18 cellular contexts compared by ENCODE assay signal in genomic region chr9:91914404-91914803, GRCh38. TPM values are rescaled to one million over a fixed set of nuclear protein-coding genes. Genes with fewer than 3 reads are reported as not detected.
DNase-seq lines count a peak whose midpoint lies in the region; ATAC-seq, FAIRE-seq and TF ChIP-seq lines count a peak whose summit lies in the region.
"Had no signal": no experiment of that assay in that cellular context is flagged by ENCODE, and none has a peak within 500 bp of the region (broad histone marks: within the 10 kb centered on the region; RNA-seq: fewer than 3 reads in every experiment).

No MANE protein-coding gene starts in this region.

- H3K18ac ChIP-seq in H9 (ENCODE audit: insufficient read length, low read depth, low read length), result no peak overlapping the region

- H2BK15ac ChIP-seq in H9 (ENCODE audit: low read depth, low read length), result no peak overlapping the region

- TF ChIP-seq POLR2A in K562 (conservative IDR thresholded peaks at IDR 0.05), result no peak

- POLR2A ChIA-PET in K562 (lab: Yijun Ruan, JAX), result no interaction called here

- H3K4me2 ChIP-seq in BLaER1, result peak overlapping the region; percentile 35
- no peak overlapping the region for H3K4me2 ChIP-seq in H9 (ENCODE audit: insufficient read depth, insufficient read length, low read length)
- no peak overlapping the region for H3K4me2 ChIP-seq in K562 (ENCODE audit: insufficient read depth, low read length)
- H3K4me2 ChIP-seq: A549, SK-N-SH had no signal

- no peak overlapping the region for H4K5ac ChIP-seq in H9 (ENCODE audit: insufficient read length, low read depth, low read length)

- H4K8ac ChIP-seq in H9 (replicated peaks; ENCODE audit: insufficient read length, low read depth, low read length), result no peak overlapping the region

- H3K9me3 Mint-ChIP-seq in H9, result no peaks in the 10 kb centered on the region
- H3K9me3 Mint-ChIP-seq: CD8-positive, alpha-beta T cell had no signal

- H2BK120ac ChIP-seq in H9 (ENCODE audit: low read depth, low read length, poor library complexity, severe bottlenecking), result no peak overlapping the region

- no peaks in the 10 kb centered on the region for H4K20me1 ChIP-seq in BLaER1
- H4K20me1 ChIP-seq in H9 (ENCODE audit: control insufficient read depth, insufficient read depth, insufficient read length), result no peaks in the 10 kb centered on the region
- no peaks in the 10 kb centered on the region for H4K20me1 ChIP-seq in K562 (replicated peaks; ENCODE audit: control insufficient read depth, insufficient read depth, low read length)

- BruUV-seq in K562 (replicated peaks; lab: Mats Ljungman, UMichigan), result no TSS peak

- CTCF ChIA-PET in K562 (lab: Yijun Ruan, JAX; ENCODE audit: low intra/inter-chr PET ratio), result no interaction called here

- H2AFZ ChIP-seq in H9 (ENCODE audit: low read length) (no peak overlapping the region), K562 (ENCODE audit: low read depth, low read length) (no peak overlapping the region)

- H2BK12ac ChIP-seq in H9 (ENCODE audit: insufficient read length, low read depth, low read length), result no peak overlapping the region

- H3K36me3 ChIP-seq in BLaER1, result no peaks in the 10 kb centered on the region
- H3K36me3 ChIP-seq in K562 (ENCODE audit: control insufficient read depth, insufficient read depth, low read length), result peaks cover 24% of the 10 kb centered on the region; the same call in 2 of the 3 replicates

- H4K91ac ChIP-seq in H9 (ENCODE audit: insufficient read length, low read depth, low read length), result no peak overlapping the region

- ATAC-seq in K562 (peak; percentile 72), HG03097 (IDR thresholded peaks at IDR 0.05; ENCODE audit: low FRiP score, unreplicated experiment) (no peak)
- ATAC-seq: A549; CD8-positive, alpha-beta T cell had no signal

- in situ Hi-C loops in K562 (cut with MboI), result loop anchor here (5.0 kb wide), 1 partner anchor 33 kb away; no protein-coding TSS in a partner anchor

- no peak overlapping the region for H2AK5ac ChIP-seq in H9 (ENCODE audit: insufficient read length, low read length)

- no peaks in the 10 kb centered on the region; a peak in 1 of 7 replicates for H3K36me3 Mint-ChIP-seq in H9 (ENCODE audit: insufficient read depth in 1 of 3, low read depth in 3 of 3)
- H3K36me3 Mint-ChIP-seq: CD8-positive, alpha-beta T cell had no signal

- no peak overlapping the region for H3K4me3 ChIP-seq in BLaER1
- H3K4me3 ChIP-seq in K562, result no peak overlapping the region
- H3K4me3 ChIP-seq in foreskin fibroblast (ENCODE audit: low read depth in 1 of 2, low read length in 2 of 2), result no peak overlapping the region
- H3K4me3 ChIP-seq: A549 had no signal

- no peak overlapping the region for H3K4ac ChIP-seq in H9 (ENCODE audit: low read depth, low read length)

- H2BK5ac ChIP-seq in H9 (ENCODE audit: insufficient read length, low read length), result no peak overlapping the region

- H3K27ac Mint-ChIP-seq in H9, result no peak overlapping the region
- H3K27ac Mint-ChIP-seq: CD8-positive, alpha-beta T cell had no signal

- no peak overlapping the region for H3K23ac ChIP-seq in H9 (ENCODE audit: insufficient read length, low read depth, low read length)

- TF ChIP-seq CTCF in H9 (conservative IDR thresholded peaks at IDR 0.05) (no peak), K562 (IDR thresholded peaks at IDR 0.05 in 2 of 3, conservative IDR thresholded peaks at IDR 0.05 in 1 of 3; ENCODE audit: insufficient read depth in 2 of 3, low read depth in 1 of 3, low read length in 3 of 3) (no peak), GM20000 (IDR thresholded peaks at IDR 0.05; ENCODE audit: extremely low read depth, missing control alignments) (no peak), foreskin fibroblast (IDR thresholded peaks at IDR 0.05; ENCODE audit: low read depth, low read length) (no peak)

- H3K27me3 Mint-ChIP-seq in H9 (ENCODE audit: low read depth), result peaks cover 66% of the 10 kb centered on the region

- no peak overlapping the region for H3K56ac ChIP-seq in H9 (ENCODE audit: insufficient read length, low read depth, low read length)

- H3K79me1 ChIP-seq in H9 (ENCODE audit: insufficient read depth, low read depth, low read length, poor library complexity, severe bottlenecking), result no peaks in the 10 kb centered on the region

- no peaks in the 10 kb centered on the region for H3K23me2 ChIP-seq in H9 (ENCODE audit: insufficient read length, low read depth, low read length, poor library complexity, severe bottlenecking)

- intact Hi-C loops in K562 (cut with micrococcal nuclease), result no loop called here

- no peaks in the 10 kb centered on the region for H3K27me3 ChIP-seq in BLaER1
- H3K27me3 ChIP-seq in H9 (ENCODE audit: insufficient read depth, low read length), result no peaks in the 10 kb centered on the region; the same call in 1 of the 2 replicates
- H3K27me3 ChIP-seq in K562 (ENCODE audit: control insufficient read depth in 2 of 2, insufficient read depth in 2 of 2, low read length in 2 of 2), result no peaks in the 10 kb centered on the region

- no peaks in the 10 kb centered on the region for H3K9me1 ChIP-seq in K562 (ENCODE audit: control insufficient read depth, insufficient read depth, low read length)

- H3K79me2 ChIP-seq in H9 (ENCODE audit: insufficient read depth, low read length), result no peaks in the 10 kb centered on the region
- H3K79me2 ChIP-seq in K562 (ENCODE audit: control insufficient read depth, insufficient read depth, low read length), result peaks cover 76% of the 10 kb centered on the region

- 0 out of 4 replicates have a peak, but pooled peaks cover 0 to 2% of the 10 kb centered on the region in 2 experiments for H3K4me1 Mint-ChIP-seq in H9

- no peak for TF ChIP-seq RAD21 in K562 (CRISPR knock-in tag; conservative IDR thresholded peaks at IDR 0.05 in 1 of 2, IDR thresholded peaks at IDR 0.05 in 1 of 2)

- no peak overlapping the region for H2BK20ac ChIP-seq in H9 (ENCODE audit: low read depth, low read length, poor library complexity, severe bottlenecking)

- no peak overlapping the region for H3K27ac ChIP-seq in BLaER1
- no peak overlapping the region for H3K27ac ChIP-seq in H9 (ENCODE audit: insufficient read length, low read depth, low read length)
- no peak overlapping the region for H3K27ac ChIP-seq in K562 (ENCODE audit: extremely low read depth, low read depth, low read length)
- H3K27ac ChIP-seq: A549 had no signal

- no peak overlapping the region for H3K9ac ChIP-seq in BLaER1
- H3K9ac ChIP-seq in H9 (ENCODE audit: extremely low read depth, insufficient read length, low read length), result no peak overlapping the region
- H3K9ac ChIP-seq in K562 (ENCODE audit: insufficient read depth in 1 of 2, low read depth in 2 of 2, low read length in 2 of 2), result no peak overlapping the region
- H3K9ac ChIP-seq: SK-N-SH had no signal

- no CpG with 5 or more reads among the region's 10 CpGs for WGBS in H9 (ENCODE audit: extremely low coverage, insufficient read length, low lambda C conversion rate)
- 93% methylated on average over 10 of the region's 10 CpGs for WGBS in K562 (ENCODE audit: insufficient coverage, low coverage, missing lambda C conversion rate)

- TF ChIP-seq EP300 in K562 (IDR thresholded peaks at IDR 0.05; ENCODE audit: low read length), result no peak

- H3K4me1 ChIP-seq in BLaER1 (peaks cover 28% of the 10 kb centered on the region), H9 (ENCODE audit: insufficient read depth, low read length) (no peaks in the 10 kb centered on the region), K562 (replicated peaks in 1 of 2; ENCODE audit: control insufficient read depth in 2 of 2, insufficient read depth in 2 of 2, low read length in 2 of 2) (peaks cover under 1 to 3% of the 10 kb centered on the region in 2 experiments; a peak in 2 of 5 replicates)
- H3K4me1 ChIP-seq: A549 had no signal

- FAIRE-seq in K562 (lab: Jason Lieb, UNC), result no peak
- FAIRE-seq: A549 had no signal

- no peak overlapping the region for H3K14ac ChIP-seq in H9 (ENCODE audit: insufficient read depth, low read length)

- peaks cover 4% of the 10 kb centered on the region; the same call in 1 of the 2 replicates for H3K9me3 ChIP-seq in BLaER1
- no peaks in the 10 kb centered on the region for H3K9me3 ChIP-seq in H9 (ENCODE audit: control insufficient read depth, low read depth, low read length)
- no peaks in the 10 kb centered on the region for H3K9me3 ChIP-seq in K562 (replicated peaks; ENCODE audit: control insufficient read depth, insufficient read depth, low read depth, low read length)
- H3K9me3 ChIP-seq: A549, SK-N-SH had no signal

- peak; percentile 53 for DNase-seq in H9
- DNase-seq in K562 (ENCODE audit: extremely low read depth in 1 of 4, low spot score in 3 of 4), result peak in 3 of 4 experiments; percentile 64 to 76 (median 66)
- DNase-seq in islet precursor cell, result peak; percentile 41
- no peak for DNase-seq in GM20000 (ENCODE audit: low spot score)
- no peak for DNase-seq in foreskin fibroblast
- DNase-seq: CD8-positive, alpha-beta T cell; DMS79; KBM-7; NCI-H1417 treated with DMSO at 0.1 percent for 48 hours; NCI-H187 treated with DMSO at 0.1 percent for 48 hours; NCI-H226; NCI-H524; NCI-H82; SHP77 treated with DMSO at 0.1 percent for 48 hours; SK-N-SH had no signal

- H3K4me3 Mint-ChIP-seq in H9, result no peak overlapping the region
- H3K4me3 Mint-ChIP-seq: CD8-positive, alpha-beta T cell had no signal

- H3T11ph ChIP-seq in H9 (ENCODE audit: low read length), result no peak overlapping the region

TF ChIP-seq in K562, 482 proteins besides CTCF, POLR2A, EP300 and RAD21 (continues in another document):
- no peak for TF ChIP-seq NR2F6 (CRISPR knock-in tag; IDR thresholded peaks at IDR 0.05)

RNA-seq across cellular contexts. Expression of gene ROR2, which starts 35.6 kb away (rescaled TPM):
- total RNA-seq in H9 (2021), result 2.7 TPM in 2 replicates
- 55.8 and 56.6 TPM in 2 replicates for total RNA-seq in K562 (2011; cell fraction: chromatin; rRNA removed; ENCODE audit: low replicate concordance)
- 56.9 and 60.5 TPM in 2 replicates for total RNA-seq in K562 (2011; cell fraction: nucleolus; rRNA removed)
- 36.5 and 49.8 TPM in 2 replicates for total RNA-seq in K562 (2011; cell fraction: nucleoplasm; rRNA removed)
- 15.3 and 18.2 TPM in 2 replicates for total RNA-seq in K562 (2014; rRNA removed)
- total RNA-seq in K562 (2014; rRNA removed; fragmentation: Illumina TruSeq; extraction: Trizol), result 11.4 and 17.3 TPM in 2 replicates
- 15.4 and 17.9 TPM in 2 replicates for total RNA-seq in K562 (2015; rRNA removed; fragmentation: Illumina TruSeq; extraction: Trizol)
- 33.6 and 33.8 TPM in 2 replicates for total RNA-seq in K562 (2021)
- 7.7 and 8.1 TPM in 2 replicates for polyA plus RNA-seq in K562 (2011; rRNA removed)
- polyA plus RNA-seq in K562 (2011; cell fraction: cytosol; rRNA removed), result 7.9 and 16.6 TPM in 2 replicates
- polyA plus RNA-seq in K562 (2011; cell fraction: nucleus; rRNA removed), result 11.8 and 20.5 TPM in 2 replicates
- polyA plus RNA-seq in K562 (2012), result 16.8 and 25.3 TPM in 2 replicates
- polyA plus RNA-seq in K562 (2014; fragmentation: Illumina TruSeq; extraction: Trizol), result 14.2 and 18.3 TPM in 2 replicates
- polyA plus RNA-seq in K562 (2014; fragmentation: Nextera tagmentation; extraction: Ambion mirVana), result 1 to 10 TPM; 5.6 to 6.0 TPM
- 12.5 and 17.2 TPM in 2 replicates for polyA plus RNA-seq in K562 (2014; rRNA removed)
- 11.9 and 15.1 TPM in 2 replicates for polyA minus RNA-seq in K562 (2011; rRNA and poly(A)+ RNA removed)
- polyA minus RNA-seq in K562 (2011; cell fraction: cytosol; rRNA and poly(A)+ RNA removed), result 16.4 and 18.1 TPM in 2 replicates
- 12.5 and 14.1 TPM in 2 replicates for polyA minus RNA-seq in K562 (2011; cell fraction: nucleus; rRNA and poly(A)+ RNA removed)

Comparison
In these comparisons a context has a peak if more than half of its experiments do, and no peak if none do; other contexts are left out.
1. DNase-seq: peak in H9 (single experiment), K562 (3 of 4) and islet precursor cell (single experiment); none in GM20000 (single experiment) and foreskin fibroblast (0 of 2).